30 cellular contexts compared by ENCODE assay signal in the genomic region with DNA sequence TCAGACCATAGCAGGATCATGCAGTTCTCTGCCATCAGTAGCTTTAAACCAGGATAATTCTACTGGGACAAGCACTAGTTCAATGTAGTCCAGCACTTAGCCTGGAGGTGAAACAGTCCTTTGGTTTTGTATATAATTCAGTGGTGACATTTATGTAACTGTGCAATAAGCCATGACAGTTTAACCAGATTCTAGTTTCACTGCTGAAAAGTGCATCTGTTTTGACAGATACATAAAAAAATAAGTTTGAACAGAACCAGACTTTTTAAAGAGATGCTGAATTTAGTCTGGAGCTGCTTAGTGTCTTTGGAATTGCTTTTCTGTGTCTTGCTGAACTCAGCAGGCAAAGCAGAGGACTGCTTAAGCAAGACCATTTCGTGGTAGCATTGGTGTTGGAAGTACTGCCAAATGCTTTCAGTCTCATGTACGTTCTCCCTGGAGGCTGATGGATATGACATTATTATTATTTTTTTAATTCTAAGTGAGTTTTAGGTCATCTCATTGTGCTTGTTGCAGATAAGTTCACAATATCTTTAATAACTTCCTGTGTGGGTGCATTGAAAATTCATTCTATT.
DNase-seq lines count a peak whose midpoint lies in the region; ATAC-seq, FAIRE-seq and TF ChIP-seq lines count a peak whose summit lies in the region.
"Had no signal": no experiment of that assay in that cellular context is flagged by ENCODE, and none has a peak within 500 bp of the region (broad histone marks: within the 10 kb centered on the region; RNA-seq: fewer than 3 reads in every experiment).

No MANE protein-coding gene starts in this region.

- DNase-seq in GM12878 (ENCODE audit: low read depth, low spot score) = no peak
- DNase-seq in fibroblast of villous mesenchyme (ENCODE audit: low read depth) = peak; percentile 89
- DNase-seq in Ammon's horn (ENCODE audit: low spot score) = no peak
- no peak for DNase-seq in MCF 10A (ENCODE audit: unreplicated experiment)
- no peak for DNase-seq in HEK293T (ENCODE audit: extremely low spot score)
- DNase-seq: activated CD4-positive, alpha-beta T cell treated with anti-CD3 and anti-CD28 coated beads for 48 hours; activated naive CD4-positive, alpha-beta T cell treated with Interleukin-2 at 50 U/mL for 16 hours; activated T-cell treated with anti-CD3 and anti-CD28 coated beads, Interleukin-2, amount 50 U/mL, for 72 hours; CD4-positive, alpha-beta memory T cell; DMS 273 treated with DMSO at 0.1 percent for 48 hours; foreskin keratinocyte; GOT3; Kasumi-1; NCI-H1048; NCI-H187 treated with DMSO at 0.1 percent for 48 hours; NCI-H526; pancreas; stomach; T-helper 17 cell; transverse colon had no signal

- H3K9me3 Mint-ChIP-seq in MCF 10A (ENCODE audit: unreplicated experiment) = no peaks in the 10 kb centered on the region

- TF ChIP-seq POLR2A in GM12878 (IDR thresholded peaks at IDR 0.05; ENCODE audit: low read depth, low read length) = no peak

- no peak overlapping the region for H3K27ac ChIP-seq in GM12878 (ENCODE audit: control insufficient read depth, insufficient read depth)
- H3K27ac ChIP-seq in subcutaneous abdominal adipose tissue (ENCODE audit: low read depth, low read length) = peak overlapping the region; percentile 61
- H3K27ac ChIP-seq: cardiac muscle cell, foreskin keratinocyte, HL-60, pancreas, right atrium auricular region, RWPE1, SK-N-MC, stomach, transverse colon had no signal

- H3K4me1 ChIP-seq in GM12878 (ENCODE audit: control insufficient read depth, insufficient read depth, low read length) = no peaks in the 10 kb centered on the region
- peaks cover 0 to 26% (median 22%) of the 10 kb centered on the region in 5 donors for H3K4me1 ChIP-seq in subcutaneous abdominal adipose tissue (ENCODE audit: control insufficient read depth in 5 of 5, insufficient read depth in 5 of 5, low read length in 5 of 5)
- H3K4me1 ChIP-seq: foreskin keratinocyte, transverse colon had no signal

- TF ChIP-seq RAD21 in GM12878 (IDR thresholded peaks at IDR 0.05; ENCODE audit: insufficient read depth, low read depth, low read length) = no peak

- H3K27me3 ChIP-seq in GM12878 (replicated peaks in 1 of 2; ENCODE audit: control insufficient read depth in 2 of 2, insufficient read depth in 2 of 2, low read length in 1 of 2) = no peaks in the 10 kb centered on the region
- H3K27me3 ChIP-seq in subcutaneous abdominal adipose tissue (ENCODE audit: control insufficient read depth in 5 of 5, insufficient read depth in 4 of 5, low read length in 5 of 5) = no peaks in the 10 kb centered on the region
- H3K27me3 ChIP-seq: cardiac muscle cell, foreskin keratinocyte, pancreas, right atrium auricular region, stomach, transverse colon had no signal

- no peak overlapping the region for H3K27ac Mint-ChIP-seq in MCF 10A (ENCODE audit: low read depth, unreplicated experiment)
- H3K27ac Mint-ChIP-seq: activated T-cell treated with anti-CD3 and anti-CD28 coated beads, Interleukin-2, amount 50 U/mL, for 72 hours; CD4-positive, alpha-beta memory T cell; natural killer cell treated with Interleukin-12 subunit alpha and Interleukin-12 subunit beta and Interleukin-15 and Interleukin-18, amount 100 ng/mL, for 72 hours; T-helper 17 cell had no signal

- intact Hi-C loops in GM12878 (cut with micrococcal nuclease; ENCODE audit: unreplicated experiment) (loop anchor here (5.0 to 10.0 kb wide), 3 partner anchors 76 to 552 kb away; no protein-coding TSS in a partner anchor), MCF 10A (cut with micrococcal nuclease) (loop anchor here (5.0 kb wide), 1 partner anchor 819 kb away; no protein-coding TSS in a partner anchor)

- no peaks in the 10 kb centered on the region for H3K27me3 Mint-ChIP-seq in MCF 10A (ENCODE audit: insufficient read depth, unreplicated experiment)
- H3K27me3 Mint-ChIP-seq: CD4-positive, alpha-beta memory T cell; natural killer cell treated with Interleukin-12 subunit alpha and Interleukin-12 subunit beta and Interleukin-15 and Interleukin-18, amount 100 ng/mL, for 72 hours; T-helper 17 cell had no signal

- POLR2A ChIA-PET in GM12878 (lab: Charles Lee) = no interaction called here
- POLR2A ChIA-PET in MCF 10A (lab: Yijun Ruan, JAX) = no interaction called here
- POLR2A ChIA-PET in HEK293T (lab: Yijun Ruan, JAX) = no interaction called here

- SMC1A ChIA-PET in GM12878 (lab: Charles Lee; ENCODE audit: uncharacterized antibody, unreplicated experiment) = no interaction called here

- H3K9me3 ChIP-seq in GM12878 (replicated peaks; ENCODE audit: control insufficient read depth, insufficient read depth, low read length) = no peaks in the 10 kb centered on the region
- no peaks in the 10 kb centered on the region for H3K9me3 ChIP-seq in subcutaneous abdominal adipose tissue (ENCODE audit: control insufficient read depth in 5 of 5, low read length in 5 of 5)
- H3K9me3 ChIP-seq: pancreas, right atrium auricular region, stomach, transverse colon had no signal

- CTCF ChIA-PET in GM12878 (lab: Yijun Ruan, JAX) = interaction anchor here (0.8 to 1.4 kb wide), 2 partner anchors 29 to 595 kb away, joined by 3 read pairs; no protein-coding TSS in a partner anchor
- CTCF ChIA-PET in MCF 10A (lab: Yijun Ruan, JAX) = interaction anchor here (0.6 to 2.8 kb wide), 7 partner anchors 10 to 1872 kb away, joined by 3 to 32 read pairs (median 3); no protein-coding TSS in a partner anchor
- CTCF ChIA-PET in HEK293T (lab: Yijun Ruan, JAX) = no interaction called here

- no peak overlapping the region for H2AFZ ChIP-seq in GM12878 (ENCODE audit: control insufficient read depth, low read depth, low read length)

- no peak for TF ChIP-seq CTCF in GM12878 (IDR thresholded peaks at IDR 0.05 in 2 of 3, conservative IDR thresholded peaks at IDR 0.05 in 1 of 3; ENCODE audit: control insufficient read depth in 2 of 3, extremely low read depth in 1 of 3, insufficient read depth in 1 of 3, low read depth in 3 of 3, low read length in 3 of 3)
- TF ChIP-seq CTCF in fibroblast of villous mesenchyme (IDR thresholded peaks at IDR 0.05; ENCODE audit: insufficient read depth, low read depth, low read length) = no peak
- no peak for TF ChIP-seq CTCF in MCF 10A (IDR thresholded peaks at IDR 0.05; ENCODE audit: unreplicated experiment)

- RAD21 ChIA-PET in GM12878 (lab: Charles Lee; ENCODE audit: unreplicated experiment) = no interaction called here

- BruUV-seq in GM12878 (replicated peaks; lab: Mats Ljungman, UMichigan) (no TSS peak), MCF 10A (replicated peaks; lab: Mats Ljungman, UMichigan) (no TSS peak)

- WGBS in GM12878 (ENCODE audit: insufficient coverage, insufficient replicate concordance, low lambda C conversion rate, missing lambda C conversion rate) = 0% methylated on average over 2 of the region's 2 CpGs

- peak; percentile 44 for ATAC-seq in HG02981 (IDR thresholded peaks at IDR 0.05; ENCODE audit: unreplicated experiment)
- ATAC-seq in GM12878 = 0 out of 3 replicates have a peak, but pooled peaks have one; percentile 23
- no peak for ATAC-seq in HG03097 (IDR thresholded peaks at IDR 0.05; ENCODE audit: low FRiP score, unreplicated experiment)
- ATAC-seq: activated T-cell treated with anti-CD3 and anti-CD28 coated beads, Interleukin-2, amount 50 U/mL, for 72 hours; foreskin keratinocyte; left lobe of liver; natural killer cell treated with Interleukin-12 subunit alpha and Interleukin-12 subunit beta and Interleukin-15 and Interleukin-18, amount 100 ng/mL, for 72 hours; pancreas; T-helper 17 cell had no signal

- peaks cover 5% of the 10 kb centered on the region for H3K4me1 Mint-ChIP-seq in MCF 10A (ENCODE audit: insufficient read depth, unreplicated experiment)
- H3K4me1 Mint-ChIP-seq: CD4-positive, alpha-beta memory T cell; T-helper 17 cell had no signal

- no peaks in the 10 kb centered on the region for H3K36me3 Mint-ChIP-seq in MCF 10A (ENCODE audit: insufficient read depth, unreplicated experiment)
- H3K36me3 Mint-ChIP-seq: CD4-positive, alpha-beta memory T cell; natural killer cell treated with Interleukin-12 subunit alpha and Interleukin-12 subunit beta and Interleukin-15 and Interleukin-18, amount 100 ng/mL, for 72 hours had no signal

- H4K20me1 ChIP-seq in GM12878 (ENCODE audit: control insufficient read depth, insufficient read depth) = no peaks in the 10 kb centered on the region

- no peaks in the 10 kb centered on the region for H3K79me2 ChIP-seq in GM12878 (ENCODE audit: control insufficient read depth, insufficient read depth, low read length)

- H3K9ac ChIP-seq in GM12878 (ENCODE audit: control insufficient read depth, insufficient read depth, low read length) (no peak overlapping the region), subcutaneous abdominal adipose tissue (ENCODE audit: low read length in 5 of 5) (no peak overlapping the region)

- no peak overlapping the region for H3K4me2 ChIP-seq in GM12878 (ENCODE audit: control insufficient read depth, insufficient read depth)

- H3K4me3 ChIP-seq in GM12878 = no peak overlapping the region
- no peak overlapping the region for H3K4me3 ChIP-seq in fibroblast of villous mesenchyme (ENCODE audit: low read depth, low read length)
- no peak overlapping the region for H3K4me3 ChIP-seq in subcutaneous abdominal adipose tissue (ENCODE audit: low read depth in 1 of 5, low read length in 5 of 5)
- H3K4me3 ChIP-seq: cardiac muscle cell, pancreas, right atrium auricular region, SK-N-MC, stomach, transverse colon had no signal

- in situ Hi-C loops in GM12878 (cut with MboI) = no loop called here

- H3K4me3 Mint-ChIP-seq in MCF 10A (ENCODE audit: unreplicated experiment) = no peak overlapping the region
- H3K4me3 Mint-ChIP-seq: activated T-cell treated with anti-CD3 and anti-CD28 coated beads, Interleukin-2, amount 50 U/mL, for 72 hours; CD4-positive, alpha-beta memory T cell; natural killer cell treated with Interleukin-12 subunit alpha and Interleukin-12 subunit beta and Interleukin-15 and Interleukin-18, amount 100 ng/mL, for 72 hours; T-helper 17 cell had no signal

- no peak for TF ChIP-seq EP300 in GM12878 (IDR thresholded peaks at IDR 0.05; ENCODE audit: borderline replicate concordance in 1 of 2, control insufficient read depth in 1 of 2, low read depth in 2 of 2, low read length in 2 of 2)

- no peak for FAIRE-seq in GM12878 (lab: Jason Lieb, UNC)
- FAIRE-seq: pancreas had no signal

- H3K36me3 ChIP-seq in GM12878 (ENCODE audit: control insufficient read depth in 2 of 2, insufficient read depth in 2 of 2, low read length in 1 of 2) (no peaks in the 10 kb centered on the region), subcutaneous abdominal adipose tissue (ENCODE audit: control insufficient read depth in 5 of 5, insufficient read depth in 5 of 5, low read length in 5 of 5) (no peaks in the 10 kb centered on the region)
- H3K36me3 ChIP-seq: cardiac muscle cell, pancreas, right atrium auricular region, stomach, transverse colon had no signal

TF ChIP-seq in GM12878, 131 proteins besides CTCF, POLR2A, EP300 and RAD21 (continues in another document):
- no peak for TF ChIP-seq GATAD2B (conservative IDR thresholded peaks at IDR 0.05; ENCODE audit: low read depth)
- no peak for TF ChIP-seq FOXM1 (IDR thresholded peaks at IDR 0.05; ENCODE audit: low read depth, low read length)
